Comparison of ENCODE assay signal across 5 cellular contexts in the genomic region with DNA sequence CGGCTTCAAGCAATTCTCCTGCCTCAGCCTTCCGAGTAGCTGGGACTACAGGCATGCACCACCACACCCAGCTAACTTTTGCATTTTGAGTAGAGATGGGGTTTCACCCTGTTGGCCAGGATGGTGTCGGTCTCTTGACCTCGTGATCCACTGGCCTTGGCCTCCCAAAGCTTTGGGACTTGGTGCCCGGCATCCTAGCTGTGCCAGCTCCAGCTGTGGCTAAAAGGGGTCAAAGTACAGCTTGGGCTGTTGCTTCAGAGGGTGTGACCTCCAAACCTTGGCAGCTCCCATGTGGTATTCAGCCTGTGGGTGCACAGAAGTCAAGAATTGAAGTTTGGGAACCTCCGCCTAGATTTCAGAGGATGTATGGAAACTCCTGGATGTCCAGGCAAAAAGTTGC. TPM values are rescaled to one million over a fixed set of nuclear protein-coding genes. Genes with fewer than 3 reads are reported as not detected.
DNase-seq lines count a peak whose midpoint lies in the region; ATAC-seq, FAIRE-seq and TF ChIP-seq lines count a peak whose summit lies in the region.
"Not testable (repeated sequence)": the region's sequence is repeated elsewhere in the genome, so short reads cannot be mapped to it uniquely, and the experiment has no call there.

No MANE protein-coding gene starts in this region.

- CTCF ChIA-PET in RWPE1 (lab: Yijun Ruan, JAX) = interaction anchor here (0.6 kb wide), 1 partner anchor 409 kb away, joined by 3 read pairs; no protein-coding TSS in a partner anchor

- peak; percentile 63 for ATAC-seq in left lobe of liver
- ATAC-seq in right lobe of liver = peak; percentile 27 to 79 (median 49)

- peak overlapping the region; percentile 70 for H3K27ac ChIP-seq in RWPE1
- not testable (repeated sequence) for H3K27ac ChIP-seq in liver (ENCODE audit: low read depth in 1 of 2, low read length in 2 of 2); right lobe of liver

- H3K4me3 ChIP-seq in liver (ENCODE audit: low read depth in 1 of 3, low read length in 3 of 3); right lobe of liver: not testable (repeated sequence)

- FAIRE-seq in urothelium cell line (lab: Jason Lieb, UNC) = peak; percentile 50

- H3K9ac ChIP-seq in liver (ENCODE audit: low read depth in 1 of 2, low read length in 2 of 2) = not testable (repeated sequence)

- not testable (repeated sequence) for H3K27me3 ChIP-seq in liver (ENCODE audit: control insufficient read depth in 4 of 4, insufficient read depth in 4 of 4, low read length in 3 of 4); right lobe of liver

- intact Hi-C loops in right lobe of liver (cut with DNase I) = not testable (repeated sequence)

- H3K9me3 ChIP-seq in liver (ENCODE audit: control insufficient read depth in 4 of 4, low read length in 3 of 4) = peaks cover 7 to 25% (median 10%) of the 10 kb centered on the region in 4 donors
- peaks cover 0 to 10% (median 0%) of the 10 kb centered on the region in 4 donors for H3K9me3 ChIP-seq in right lobe of liver

- not testable (repeated sequence) for DNase-seq in RWPE1 (ENCODE audit: low spot score); urothelium cell line (ENCODE audit: low spot score)
- DNase-seq in left lobe of liver (ENCODE audit: low spot score) (peak; percentile 51), right lobe of liver (peak in 1 of 3 donors; percentile 47)

- not testable (repeated sequence) for TF ChIP-seq POLR2A in right lobe of liver (IDR thresholded peaks at IDR 0.05)

- TF ChIP-seq RAD21 in liver (IDR thresholded peaks at IDR 0.05) = not testable (repeated sequence)

- H3K4me1 ChIP-seq in liver (ENCODE audit: control insufficient read depth in 4 of 4, insufficient read depth in 4 of 4, low read length in 3 of 4); right lobe of liver: not testable (repeated sequence)

- POLR2A ChIA-PET in RWPE1 (lab: Yijun Ruan, JAX; ENCODE audit: low non-redundant PET) = not testable (repeated sequence)

- not testable (repeated sequence) for H3K36me3 ChIP-seq in liver (ENCODE audit: control insufficient read depth in 4 of 4, insufficient read depth in 3 of 4, low read depth in 1 of 4, low read length in 3 of 4); right lobe of liver

- not testable (repeated sequence) for TF ChIP-seq CTCF in RWPE1 (conservative IDR thresholded peaks at IDR 0.05; ENCODE audit: low read depth); liver (IDR thresholded peaks at IDR 0.05; ENCODE audit: low read depth, low read length, missing input control); right lobe of liver (IDR thresholded peaks at IDR 0.05)

- WGBS in liver = 64% methylated on average over 6 of the region's 6 CpGs
- whole genome bisulfite sequencing in right lobe of liver (ENCODE audit: insufficient coverage, low coverage, low lambda C conversion rate, missing lambda C conversion rate) = 37% methylated on average over 4 of the region's 6 CpGs

TF ChIP-seq in liver, 16 proteins besides CTCF, POLR2A, EP300 and RAD21:
- TF ChIP-seq HNF4A (conservative IDR thresholded peaks at IDR 0.05) = peak; percentile 44 to 65

RNA-seq across cellular contexts. Expression of gene VIM, which starts 38.5 kb away (rescaled TPM):
- total RNA-seq in left lobe of liver (55.4 TPM), liver (100 to 1,000 TPM in 1 of 2 donors, 10 to 100 TPM in 1; 78.1 to 212 TPM), right lobe of liver (100 to 1,000 TPM in 3 of 6 experiments, 10 to 100 TPM in 3; 39.3 to 160 (median 97.4) TPM)
- 100 to 1,000 TPM in 1 of 2 donors, 10 to 100 TPM in 1; 42.5 to 123 TPM for polyA plus RNA-seq in liver
